31 cellular contexts compared by ENCODE assay signal in the genomic region with DNA sequence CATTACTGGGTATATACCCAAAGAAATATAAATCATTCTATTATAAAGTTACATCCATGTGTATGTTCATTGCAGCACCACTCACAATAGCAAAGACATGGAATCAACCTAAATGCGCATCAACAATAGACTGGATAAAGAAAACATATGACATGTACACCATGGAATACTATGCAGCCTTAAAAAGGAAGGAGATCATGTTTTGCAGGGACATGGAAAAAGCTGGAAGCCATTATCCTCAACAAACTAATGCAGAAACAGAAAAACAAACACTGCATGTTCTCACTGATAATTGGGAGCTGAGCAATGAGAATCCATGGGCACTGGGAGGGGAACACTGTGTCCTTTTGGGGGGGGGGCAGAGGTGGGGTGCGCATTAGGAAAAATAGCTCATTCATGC. TPM values are rescaled to one million over a fixed set of nuclear protein-coding genes. Genes with fewer than 3 reads are reported as not detected.
"Had no signal": no experiment of that assay in that cellular context is flagged by ENCODE, and none has a peak within 500 bp of the region (broad histone marks: within the 10 kb centered on the region; RNA-seq: fewer than 3 reads in every experiment).

No MANE protein-coding gene starts in this region.

- H3K4me3 ChIP-seq: stomach, suprapubic skin, testis, thoracic aorta, thyroid gland, tibial artery, tibial nerve, transverse colon, upper lobe of left lung, upper lobe of right lung, uterus, vagina had no signal

- FAIRE-seq: urothelium cell line had no signal

- H3K27ac ChIP-seq: stomach, suprapubic skin, testis, thoracic aorta, thyroid gland, tibial artery, tibial nerve, transverse colon, upper lobe of left lung, upper lobe of right lung, uterus, vagina had no signal

- H3K9me3 ChIP-seq: stomach, suprapubic skin, testis, thoracic aorta, thyroid gland, tibial artery, tibial nerve, transverse colon, upper lobe of left lung, upper lobe of right lung, uterus, vagina had no signal

- H3K36me3 ChIP-seq: stomach, suprapubic skin, thoracic aorta, thyroid gland, tibial artery, tibial nerve, transverse colon, upper lobe of left lung, upper lobe of right lung, uterus, vagina had no signal

- DNase-seq: stimulated activated CD4-positive, alpha-beta T cell treated with anti-CD3 and anti-CD28 coated beads, Interleukin-2, amount 100 ng/mL, for 48 hours; stimulated activated CD4-positive, alpha-beta T cell treated with anti-CD3 and anti-CD28 coated beads, Interleukin-4, amount 100 ng/mL, for 1 hour; stimulated activated CD4-positive, alpha-beta T cell treated with anti-CD3 and anti-CD28 coated beads, Interleukin-4, amount 100 ng/mL, for 24 hours; stimulated activated CD4-positive, alpha-beta T cell treated with anti-CD3 and anti-CD28 coated beads, Interleukin-4, amount 100 ng/mL, for 4 hours; stimulated activated CD8-positive, alpha-beta memory T cell treated with anti-CD3 and anti-CD28 coated beads, Interleukin-4, amount 100 ng/mL, for 48 hours; stimulated activated naive B cell treated with anti-CD40 and anti-IgM and Interleukin-4, amounts not matched to agents 10 μg/mL and 1 μg/mL and 100 μg/mL, for 72 hours; stimulated activated naive CD4-positive, alpha-beta T cell; stimulated activated naive CD4-positive, alpha-beta T cell treated with Interleukin-2 at 50 U/mL for 16 hours; stimulated activated naive CD8-positive, alpha-beta T cell treated with anti-CD3 and anti-CD28 coated beads, Interleukin-15, amount 100 ng/mL, for 72 hours; stimulated activated naive CD8-positive, alpha-beta T cell treated with anti-CD3 and anti-CD28 coated beads, Interleukin-15, Interleukin-2, amounts not matched to agents 100 U/mL and 50 U/mL, for 24 hours; stomach; substantia nigra; testis; thyroid gland; transverse colon; trophoblast cell; upper lobe of left lung; upper lobe of right lung; uterus had no signal

- ATAC-seq: stimulated activated effector memory CD8-positive, alpha-beta T cell treated with anti-CD3 and anti-CD28 coated beads, Interleukin-12 subunit alpha, Interleukin-12 subunit beta, amount 100 ng/mL, for 72 hours; stimulated activated memory B cell treated with anti-CD40 and anti-IgM and Interleukin-4, amounts not matched to agents 10 μg/mL and 1 μg/mL and 100 μg/mL, for 72 hours; stimulated activated naive B cell treated with anti-CD40 and anti-IgM and Interleukin-4, amounts not matched to agents 10 μg/mL and 1 μg/mL and 100 μg/mL, for 72 hours; stimulated activated naive CD8-positive, alpha-beta T cell treated with anti-CD3 and anti-CD28 coated beads, Interleukin-15, amount 100 ng/mL, for 72 hours; stimulated activated naive CD8-positive, alpha-beta T cell treated with anti-CD3 and anti-CD28 coated beads, Interleukin-15, Interleukin-2, amounts not matched to agents 100 U/mL and 50 U/mL, for 24 hours had no signal

- H3K27me3 ChIP-seq: testis, thyroid gland, upper lobe of left lung, upper lobe of right lung, uterus, vagina had no signal

- H3K4me1 ChIP-seq: stomach, suprapubic skin, testis, thyroid gland, tibial artery, tibial nerve, transverse colon, upper lobe of left lung, upper lobe of right lung, uterus, vagina had no signal

RNA-seq across cellular contexts. Expression of gene HLA-G, which starts 50.9 kb away (rescaled TPM):
- total RNA-seq: stomach, subcutaneous adipose tissue, temporal lobe, tibial nerve, transverse colon, ureter, urinary bladder, vagina had no signal
- polyA plus RNA-seq: urinary bladder had no signal
